Comparison of ENCODE assay signal across 8 cellular contexts in genomic region chr5:119355244-119355635, GRCh38. TPM values are rescaled to one million over a fixed set of nuclear protein-coding genes. Genes with fewer than 3 reads are reported as not detected.
A peak's percentile ranks its signal among the peaks of the same experiment; 100 is the strongest.
DNase-seq lines count a peak whose midpoint lies in the region; ATAC-seq and FAIRE-seq lines count a peak whose summit lies in the region.

No MANE protein-coding gene starts in this region.

- no peaks in the 10 kb centered on the region for H3K9me3 ChIP-seq in iPS-18c (ENCODE audit: control insufficient read depth, insufficient read depth, low read length)

- H3K4me3 ChIP-seq in iPS-18c (ENCODE audit: insufficient read depth, low read depth, low read length): peak overlapping the region; percentile 56

- no peak for FAIRE-seq in frontal cortex (lab: Jason Lieb, UNC)

- ATAC-seq in GM18867 (IDR thresholded peaks at IDR 0.05; ENCODE audit: unreplicated experiment) (peak; percentile 22), HG03469 (IDR thresholded peaks at IDR 0.05; ENCODE audit: unreplicated experiment) (no peak)

- DNase-seq in HT-29 (ENCODE audit: low spot score) (peak; percentile 75), frontal cortex (ENCODE audit: low spot score in 2 of 2) (no peak), DMS 273 (lab: John Stamatoyannopoulos, UW; ENCODE audit: unreplicated experiment) (no peak)
- peak; percentile 59 for DNase-seq in activated naive CD4-positive, alpha-beta T cell treated with anti-CD3 and anti-CD28 coated beads, Interleukin-2, amount 50 U/mL, for 16 hours
- DNase-seq in stimulated activated CD4-positive, alpha-beta T cell treated with anti-CD3 and anti-CD28 coated beads, Interleukin-4, amount 100 ng/mL, for 24 hours: peak; percentile 64

RNA-seq across cellular contexts. Expression of gene TNFAIP8, which starts 0.6 kb away (rescaled TPM):
- 10.7 and 13.3 TPM in 2 replicates for total RNA-seq in HT-29 (2014; rRNA removed; shearing (Covaris generic))
- 2.9 TPM for total RNA-seq in frontal cortex

Comparison
In these comparisons a context has a peak if more than half of its experiments do, and no peak if none do; other contexts are left out.
1. DNase-seq: peak in HT-29 (single experiment), activated naive CD4-positive, alpha-beta T cell treated with anti-CD3 and anti-CD28 coated beads, Interleukin-2, amount 50 U/mL, for 16 hours (single experiment) and stimulated activated CD4-positive, alpha-beta T cell treated with anti-CD3 and anti-CD28 coated beads, Interleukin-4, amount 100 ng/mL, for 24 hours (single experiment); none in frontal cortex (0 of 2) and DMS 273 (single experiment).